8 cellular contexts compared by ENCODE assay signal in the genomic region with DNA sequence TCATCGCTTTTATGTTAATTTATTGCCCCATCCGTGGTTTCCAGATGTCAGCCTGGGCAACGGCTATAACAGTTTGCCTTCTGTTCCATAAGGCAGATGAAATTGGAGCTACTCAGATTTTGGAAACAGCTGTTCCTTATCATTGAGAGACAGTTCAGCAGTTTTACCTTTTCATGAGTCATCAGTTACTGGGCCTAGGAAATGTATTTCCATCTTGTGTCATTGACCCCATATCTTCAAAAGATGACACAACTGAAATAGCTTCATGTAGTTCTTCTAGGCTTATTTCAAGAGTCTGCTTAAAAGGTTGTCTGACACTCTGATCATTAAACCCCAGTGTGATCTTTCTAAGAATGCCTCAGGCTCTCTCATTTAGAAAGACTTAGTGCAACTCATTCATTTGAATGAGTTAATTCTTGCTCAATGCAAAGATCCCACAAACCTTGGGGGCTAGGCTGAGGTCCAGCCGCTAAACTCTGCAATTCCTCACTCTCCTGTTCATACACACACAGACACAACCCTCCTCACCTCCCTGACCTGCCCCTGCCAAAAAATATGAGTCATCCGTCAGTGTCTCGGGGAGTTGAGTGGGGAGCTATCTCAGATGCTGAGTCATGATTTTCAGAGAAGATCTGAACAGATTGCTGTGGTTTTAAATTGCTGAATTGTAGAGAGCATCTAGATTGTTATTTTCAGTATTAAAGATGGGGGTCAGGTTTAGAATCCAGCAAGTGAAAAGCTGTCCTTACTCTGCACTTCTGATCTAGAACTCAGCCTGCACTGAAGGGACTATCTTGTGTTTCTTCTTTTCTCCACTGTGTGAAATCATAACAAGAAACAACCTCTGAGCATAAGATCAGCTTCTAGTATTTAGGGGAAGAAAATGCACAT.
DNase-seq lines count a peak whose midpoint lies in the region; ATAC-seq and TF ChIP-seq lines count a peak whose summit lies in the region.

No MANE protein-coding gene starts in this region.

- H3K9me3 ChIP-seq in A673 (ENCODE audit: low read depth, low read length, poor library complexity, severe bottlenecking) (no peaks in the 10 kb centered on the region), SK-N-MC (ENCODE audit: low read depth, low read length) (no peaks in the 10 kb centered on the region), upper lobe of left lung (no peaks in the 10 kb centered on the region), transverse colon (no peaks in the 10 kb centered on the region)

- no peak overlapping the region for H3K4me3 ChIP-seq in A673 (ENCODE audit: low read depth, low read length, poor library complexity, severe bottlenecking)
- H3K4me3 ChIP-seq in SK-N-MC: peak overlapping the region; percentile 53; the same call in 1 of the 2 replicates
- H3K4me3 ChIP-seq in upper lobe of left lung: no peak overlapping the region
- no peak overlapping the region for H3K4me3 ChIP-seq in transverse colon

- no peak for TF ChIP-seq POLR2A in GM18505 (IDR thresholded peaks at IDR 0.05; ENCODE audit: borderline replicate concordance, extremely low read depth, insufficient read depth, insufficient read length)
- TF ChIP-seq POLR2A in upper lobe of left lung (IDR thresholded peaks at IDR 0.05): no peak
- no peak for TF ChIP-seq POLR2A in transverse colon (IDR thresholded peaks at IDR 0.05)

- peaks cover 15% of the 10 kb centered on the region for H3K36me3 Mint-ChIP-seq in memory B cell

- ATAC-seq in GM18505 (IDR thresholded peaks at IDR 0.05; ENCODE audit: unreplicated experiment) (peak; percentile 64), HG03439 (IDR thresholded peaks at IDR 0.05; ENCODE audit: unreplicated experiment) (peak; percentile 59), memory B cell (ENCODE audit: low read depth) (no peak), upper lobe of left lung (ENCODE audit: low FRiP score in 2 of 2) (peak; percentile 47 to 90)

- H3K27ac Mint-ChIP-seq in memory B cell: peak overlapping the region; percentile 14

- H3K36me3 ChIP-seq in A673 (ENCODE audit: insufficient read depth, low read length, poor library complexity, severe bottlenecking) (no peaks in the 10 kb centered on the region), SK-N-MC (ENCODE audit: insufficient read depth, low read length) (peaks cover 12% of the 10 kb centered on the region; the same call in 1 of the 2 replicates), upper lobe of left lung (peaks cover 0 to 35% (median 22%) of the 10 kb centered on the region in 4 donors), transverse colon (peaks cover 0 to 5% (median 0%) of the 10 kb centered on the region in 4 donors)

- CTCF ChIA-PET in A673 (lab: Charles Lee): no interaction called here

- H3K4me1 ChIP-seq in A673 (ENCODE audit: insufficient read depth, low read length, poor library complexity, severe bottlenecking): peaks cover 65% of the 10 kb centered on the region
- peaks cover 5 to 19% (median 13%) of the 10 kb centered on the region in 4 donors for H3K4me1 ChIP-seq in upper lobe of left lung
- peaks cover 0 to 17% (median 10%) of the 10 kb centered on the region in 4 donors for H3K4me1 ChIP-seq in transverse colon

- no peaks in the 10 kb centered on the region for H3K27me3 Mint-ChIP-seq in memory B cell

- in situ Hi-C loops in transverse colon (cut with MboI; ENCODE audit: low pct_ligation_motif_present in 1 of 4, low pct_unique_long_range_greater_than_20kb in 1 of 4, low sequenced_read_pairs in 3 of 4): loop anchor here in 1 of 4 donors (25.0 kb wide), 1 partner anchor 630 kb away; no protein-coding TSS in a partner anchor

- intact Hi-C loops in A673 (cut with micrococcal nuclease; ENCODE audit: unreplicated experiment) (no loop called here), transverse colon (cut with DNase I; ENCODE audit: low total_unique reads) (no loop called here)

- no peaks in the 10 kb centered on the region for H3K9me3 Mint-ChIP-seq in memory B cell

- 42 to 55% methylated on average over 6 of the region's 6 CpGs for WGBS in upper lobe of left lung, 2 donors
- WGBS in transverse colon (ENCODE audit: low coverage in 1 of 2), 2 donors: 44 to 45% methylated on average over 4 to 6 of the region's 6 CpGs

- DNase-seq in A673 (ENCODE audit: low spot score) (peak; percentile 81), SK-N-MC (ENCODE audit: low read depth, low spot score) (peak; percentile 74), brain pericyte (ENCODE audit: low read depth, low spot score) (peak; percentile 56), memory B cell (ENCODE audit: low spot score in 2 of 2) (no peak), upper lobe of left lung (peak in 1 of 2 donors; percentile 45), transverse colon (no peak)

- H3K27ac ChIP-seq in A673 (ENCODE audit: low read depth, low read length, poor library complexity, severe bottlenecking): peak overlapping the region; percentile 47
- peak overlapping the region; percentile 47; the same call in 1 of the 2 replicates for H3K27ac ChIP-seq in SK-N-MC
- no peak overlapping the region for H3K27ac ChIP-seq in upper lobe of left lung
- H3K27ac ChIP-seq in transverse colon: no peak overlapping the region

- H3K9ac ChIP-seq in SK-N-MC (ENCODE audit: insufficient read length): no peak overlapping the region

- no peak for TF ChIP-seq EP300 in upper lobe of left lung (IDR thresholded peaks at IDR 0.05)
- no peak for TF ChIP-seq EP300 in transverse colon (IDR thresholded peaks at IDR 0.05; ENCODE audit: low read depth)

- POLR2A ChIA-PET in A673 (lab: Charles Lee; ENCODE audit: low non-redundant PET): no interaction called here

- H3K27me3 ChIP-seq in A673 (replicated peaks; ENCODE audit: insufficient read depth, low read depth, low read length, poor library complexity) (no peaks in the 10 kb centered on the region), upper lobe of left lung (no peaks in the 10 kb centered on the region), transverse colon (no peaks in the 10 kb centered on the region)

- H3K4me1 Mint-ChIP-seq in memory B cell: no peaks in the 10 kb centered on the region

- TF ChIP-seq CTCF in A673 (conservative IDR thresholded peaks at IDR 0.05; ENCODE audit: low read depth, low read length) (no peak), upper lobe of left lung (IDR thresholded peaks at IDR 0.05) (no peak), transverse colon (IDR thresholded peaks at IDR 0.05) (no peak)

- BruUV-seq in A673 (replicated peaks; lab: Mats Ljungman, UMichigan): no TSS peak

- no peak overlapping the region for H3K4me3 Mint-ChIP-seq in memory B cell

Comparison
In these comparisons a context has a peak if more than half of its experiments do, and no peak if none do; other contexts are left out.
1. DNase-seq: peak in A673 (single experiment), SK-N-MC (single experiment) and brain pericyte (single experiment); none in memory B cell (0 of 2) and transverse colon (single experiment).
2. H3K27ac ChIP-seq: peak in A673 (single experiment) and SK-N-MC (single experiment); none in upper lobe of left lung (0 of 4) and transverse colon (0 of 4).